Comparison of ENCODE assay signal across 22 cellular contexts in genomic region chr17:69907081-69907847, GRCh38.
"Had no signal": no experiment of that assay in that cellular context is flagged by ENCODE, and none has a peak within 500 bp of the region (broad histone marks: within the 10 kb centered on the region; RNA-seq: fewer than 3 reads in every experiment).

No MANE protein-coding gene starts in this region.

- H3K27ac ChIP-seq: cardiac muscle cell, epithelial cell of prostate, foreskin keratinocyte, neutrophil, parathyroid adenoma, right lobe of liver, stomach, vagina had no signal

- ATAC-seq: activated T-cell treated with anti-CD3 and anti-CD28 coated beads, Interleukin-2, amount 50 U/mL, for 72 hours; foreskin keratinocyte; right lobe of liver; stimulated activated effector memory CD8-positive, alpha-beta T cell treated with anti-CD3 and anti-CD28 coated beads, Interleukin-12 subunit alpha, Interleukin-12 subunit beta, amount 100 ng/mL, for 72 hours had no signal

- H3K4me3 ChIP-seq: cardiac muscle cell, right lobe of liver, stomach, vagina had no signal

- H3K9me3 ChIP-seq: neutrophil, right lobe of liver, stomach, vagina had no signal

- H3K36me3 ChIP-seq: cardiac muscle cell, neutrophil, right lobe of liver, stomach, vagina had no signal

- DNase-seq: activated CD4-positive, alpha-beta T cell treated with anti-CD3 and anti-CD28 coated beads for 4 hours; activated CD4-positive, alpha-beta T cell treated with anti-CD3 and anti-CD28 coated beads, Interleukin-2, amount 50 U/mL, for 48 hours; activated CD4-positive, CD25-positive, alpha-beta regulatory T cell; activated effector memory CD4-positive, alpha-beta T cell treated with Interleukin-2 at 50 U/mL for 16 hours; activated naive CD4-positive, alpha-beta T cell treated with anti-CD3 and anti-CD28 coated beads for 36 hours; activated naive CD8-positive, alpha-beta T cell treated with anti-CD3 and anti-CD28 coated beads, Interleukin-2, amount 10 ng/mL, durations not matched to agents 7 days and 5 days; activated T-cell treated with anti-CD3 and anti-CD28 coated beads, Interleukin-2, amount 50 U/mL, for 72 hours; amygdala; foreskin keratinocyte; hippocampal formation; kidney glomerular epithelial cell; right lobe of liver; small intestine; stimulated activated CD4-positive, alpha-beta T cell treated with anti-CD3 and anti-CD28 coated beads, Interleukin-2, amount 100 ng/mL, for 24 hours; stomach; T1000 had no signal

- H3K4me1 ChIP-seq: foreskin keratinocyte, parathyroid adenoma, right lobe of liver, stomach, vagina had no signal

- H3K27me3 ChIP-seq: cardiac muscle cell, foreskin keratinocyte, neutrophil, stomach, vagina had no signal
